In the genomic region with DNA sequence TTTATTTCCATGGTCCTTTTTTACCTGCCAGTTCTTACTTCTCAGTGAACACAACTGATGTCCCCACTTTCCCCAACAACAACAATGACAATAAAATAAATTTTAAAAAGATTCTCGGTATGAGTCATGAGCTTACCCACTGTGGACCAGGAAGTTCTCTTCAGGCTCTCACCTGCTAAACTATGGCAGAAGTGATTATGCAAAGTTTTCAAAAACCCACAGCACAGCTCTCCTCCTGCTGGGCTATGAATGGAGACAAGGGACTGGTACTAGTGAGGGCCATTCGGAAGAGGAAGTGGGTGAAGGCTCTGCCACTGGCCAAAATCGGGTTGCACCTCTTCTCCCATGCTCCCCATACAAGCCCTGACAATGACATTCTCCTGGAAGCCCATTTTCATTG, we compare ENCODE assay signal across 11 cellular contexts.
DNase-seq lines count a peak whose midpoint lies in the region; ATAC-seq and TF ChIP-seq lines count a peak whose summit lies in the region.
"Had no signal": no experiment of that assay in that cellular context is flagged by ENCODE, and none has a peak within 500 bp of the region (broad histone marks: within the 10 kb centered on the region; RNA-seq: fewer than 3 reads in every experiment).

No MANE protein-coding gene starts in this region.

- H3K36me3 ChIP-seq in vagina = no peaks in the 10 kb centered on the region

- H3K4me1 ChIP-seq in vagina = peaks cover 30% of the 10 kb centered on the region
- H3K4me1 ChIP-seq: psoas muscle had no signal

- H3K27me3 ChIP-seq in vagina = no peaks in the 10 kb centered on the region

- H3K27ac ChIP-seq in vagina = no peak overlapping the region
- H3K27ac ChIP-seq: psoas muscle had no signal

- no peak for TF ChIP-seq POLR2A in vagina (IDR thresholded peaks at IDR 0.05)

- H3K4me3 Mint-ChIP-seq in memory B cell = no peak overlapping the region
- no peak overlapping the region for H3K4me3 Mint-ChIP-seq in activated T-helper 1 cell treated with anti-CD3 and anti-CD28 coated beads, Interleukin-12 subunit alpha, Interleukin-12 subunit beta, Interleukin-2, Interleukin-4 antibody, amounts not matched to agents 30 ng/mL and 10 ng/mL and 1 ng/mL, durations not matched to agents 14 hours and 24 hours and 36 hours

- TF ChIP-seq CTCF in vagina (IDR thresholded peaks at IDR 0.05) = no peak

- H3K4me3 ChIP-seq in vagina = no peak overlapping the region
- H3K4me3 ChIP-seq: psoas muscle had no signal

- ATAC-seq in GM18873 (IDR thresholded peaks at IDR 0.05; ENCODE audit: low FRiP score, unreplicated experiment) (peak; percentile 100), GM21529 (IDR thresholded peaks at IDR 0.05; ENCODE audit: unreplicated experiment) (peak; percentile 98), HG03139 (IDR thresholded peaks at IDR 0.05; ENCODE audit: unreplicated experiment) (peak; percentile 97), memory B cell (ENCODE audit: low read depth) (peak; percentile 97)
- ATAC-seq: psoas muscle had no signal

- peaks cover 8% of the 10 kb centered on the region for H3K4me1 Mint-ChIP-seq in memory B cell
- H3K4me1 Mint-ChIP-seq in activated T-helper 1 cell treated with anti-CD3 and anti-CD28 coated beads, Interleukin-12 subunit alpha, Interleukin-12 subunit beta, Interleukin-2, Interleukin-4 antibody, amounts not matched to agents 30 ng/mL and 10 ng/mL and 1 ng/mL, durations not matched to agents 14 hours and 24 hours and 36 hours (ENCODE audit: low read depth) = no peaks in the 10 kb centered on the region

- DNase-seq in memory B cell (ENCODE audit: low spot score in 2 of 2) (no peak), vagina (ENCODE audit: extremely low spot score in 2 of 2) (no peak), NCI-H1436 (lab: John Stamatoyannopoulos, UW) (no peak)
- DNase-seq in activated T-helper 1 cell treated with anti-CD3 and anti-CD28 coated beads, Interleukin-12 subunit alpha, Interleukin-12 subunit beta, Interleukin-2, Interleukin-4 antibody, amounts not matched to agents 30 ng/mL and 10 ng/mL and 1 ng/mL, durations not matched to agents 14 hours and 24 hours and 36 hours (ENCODE audit: low spot score) = no peak
- no peak for DNase-seq in activated effector memory CD4-positive, alpha-beta T cell treated with Interleukin-2 at 50 U/mL for 16 hours
- DNase-seq: activated CD8-positive, alpha-beta memory T cell treated with anti-CD3 and anti-CD28 coated beads for 24 hours; NCI-H2081; psoas muscle had no signal

- H3K27ac Mint-ChIP-seq in memory B cell = no peak overlapping the region
- no peak overlapping the region for H3K27ac Mint-ChIP-seq in activated T-helper 1 cell treated with anti-CD3 and anti-CD28 coated beads, Interleukin-12 subunit alpha, Interleukin-12 subunit beta, Interleukin-2, Interleukin-4 antibody, amounts not matched to agents 30 ng/mL and 10 ng/mL and 1 ng/mL, durations not matched to agents 14 hours and 24 hours and 36 hours

- no peaks in the 10 kb centered on the region for H3K9me3 ChIP-seq in vagina
- H3K9me3 ChIP-seq: psoas muscle had no signal

- H3K9me3 Mint-ChIP-seq in memory B cell = no peaks in the 10 kb centered on the region
- no peaks in the 10 kb centered on the region for H3K9me3 Mint-ChIP-seq in activated T-helper 1 cell treated with anti-CD3 and anti-CD28 coated beads, Interleukin-12 subunit alpha, Interleukin-12 subunit beta, Interleukin-2, Interleukin-4 antibody, amounts not matched to agents 30 ng/mL and 10 ng/mL and 1 ng/mL, durations not matched to agents 14 hours and 24 hours and 36 hours

- no peaks in the 10 kb centered on the region for H3K36me3 Mint-ChIP-seq in memory B cell
- H3K36me3 Mint-ChIP-seq in activated T-helper 1 cell treated with anti-CD3 and anti-CD28 coated beads, Interleukin-12 subunit alpha, Interleukin-12 subunit beta, Interleukin-2, Interleukin-4 antibody, amounts not matched to agents 30 ng/mL and 10 ng/mL and 1 ng/mL, durations not matched to agents 14 hours and 24 hours and 36 hours (ENCODE audit: low read depth) = no peaks in the 10 kb centered on the region

- peaks cover 2% of the 10 kb centered on the region for H3K27me3 Mint-ChIP-seq in memory B cell
- peaks cover 7% of the 10 kb centered on the region for H3K27me3 Mint-ChIP-seq in activated T-helper 1 cell treated with anti-CD3 and anti-CD28 coated beads, Interleukin-12 subunit alpha, Interleukin-12 subunit beta, Interleukin-2, Interleukin-4 antibody, amounts not matched to agents 30 ng/mL and 10 ng/mL and 1 ng/mL, durations not matched to agents 14 hours and 24 hours and 36 hours (ENCODE audit: insufficient read depth)

- intact Hi-C loops in vagina (cut with DNase I) = no loop called here
- intact Hi-C loops in activated T-helper 1 cell treated with anti-CD3 and anti-CD28 coated beads, Interleukin-12 subunit alpha, Interleukin-12 subunit beta, Interleukin-2, Interleukin-4 antibody, amounts not matched to agents 30 ng/mL and 10 ng/mL and 1 ng/mL, durations not matched to agents 14 hours and 24 hours and 36 hours (cut with micrococcal nuclease) = no loop called here
